ENCODE assay signal across 4 cellular contexts in the genomic region with DNA sequence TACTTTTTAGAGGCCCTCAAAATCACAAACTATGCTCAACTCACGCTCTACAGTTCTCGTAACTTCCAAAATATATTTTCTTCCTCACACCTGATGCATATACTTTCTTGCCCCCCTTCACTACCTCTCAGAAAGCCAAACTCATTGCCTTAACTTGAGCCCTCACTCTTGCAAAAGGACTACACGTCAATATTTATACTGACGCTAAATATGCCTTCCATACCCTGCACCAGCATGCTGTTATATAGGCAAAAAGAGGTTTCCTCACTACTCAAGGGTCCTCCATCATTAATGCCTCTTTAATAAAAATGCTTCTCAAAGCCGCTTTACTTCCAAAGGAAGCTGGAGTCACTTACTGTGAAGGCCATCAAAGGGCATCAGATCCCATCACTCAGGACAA.
DNase-seq lines count a peak whose midpoint lies in the region; ATAC-seq, FAIRE-seq and TF ChIP-seq lines count a peak whose summit lies in the region.
"Not testable (repeated sequence)": the region's sequence is repeated elsewhere in the genome, so short reads cannot be mapped to it uniquely, and the experiment has no call there.

No MANE protein-coding gene starts in this region.

- H3K27ac Mint-ChIP-seq in endodermal cell = not testable (repeated sequence)
- peak overlapping the region; percentile 61 for H3K27ac Mint-ChIP-seq in stimulated activated memory B cell treated with anti-CD40 and anti-IgM and Interleukin-4, amounts not matched to agents 10 μg/mL and 1 μg/mL and 100 μg/mL, for 72 hours

- H3K36me3 ChIP-seq in HEK293 (ENCODE audit: control insufficient read depth in 2 of 2, insufficient read depth in 1 of 2, low read length in 2 of 2); GM12878 (ENCODE audit: control insufficient read depth in 2 of 2, insufficient read depth in 2 of 2, low read length in 1 of 2): not testable (repeated sequence)
- peaks cover 49% of the 10 kb centered on the region for H3K36me3 ChIP-seq in endodermal cell (ENCODE audit: control insufficient read depth, insufficient read depth, low read length)

- intact Hi-C loops in GM12878 (cut with micrococcal nuclease; ENCODE audit: unreplicated experiment) = not testable (repeated sequence)

- not testable (repeated sequence) for DNase-seq in GM12878 (ENCODE audit: low read depth, low spot score); endodermal cell

- not testable (repeated sequence) for FAIRE-seq in GM12878 (lab: Jason Lieb, UNC)

- CTCF ChIA-PET in HEK293 (lab: Yijun Ruan, JAX) = not testable (repeated sequence)
- CTCF ChIA-PET in GM12878 (lab: Yijun Ruan, JAX) = interaction anchor here (0.7 kb wide), 1 partner anchor 24 kb away, joined by 5 read pairs; no protein-coding TSS in a partner anchor

- not testable (repeated sequence) for H4K20me1 ChIP-seq in GM12878 (ENCODE audit: control insufficient read depth, insufficient read depth)

- not testable (repeated sequence) for H3K27me3 Mint-ChIP-seq in endodermal cell (ENCODE audit: insufficient read depth); stimulated activated memory B cell treated with anti-CD40 and anti-IgM and Interleukin-4, amounts not matched to agents 10 μg/mL and 1 μg/mL and 100 μg/mL, for 72 hours

- H3K4me3 Mint-ChIP-seq in endodermal cell; stimulated activated memory B cell treated with anti-CD40 and anti-IgM and Interleukin-4, amounts not matched to agents 10 μg/mL and 1 μg/mL and 100 μg/mL, for 72 hours: not testable (repeated sequence)

- H3K27ac ChIP-seq in HEK293 (ENCODE audit: extremely low read depth, low read depth, low read length); GM12878 (ENCODE audit: control insufficient read depth, insufficient read depth); endodermal cell (ENCODE audit: low read depth, low read length): not testable (repeated sequence)

- not testable (repeated sequence) for TF ChIP-seq POLR2A in GM12878 (IDR thresholded peaks at IDR 0.05; ENCODE audit: low read depth, low read length)

- TF ChIP-seq CTCF in HEK293 (tag by site-specific recombination; IDR thresholded peaks at IDR 0.05); GM12878 (IDR thresholded peaks at IDR 0.05 in 2 of 3, conservative IDR thresholded peaks at IDR 0.05 in 1 of 3; ENCODE audit: control insufficient read depth in 2 of 3, extremely low read depth in 1 of 3, insufficient read depth in 1 of 3, low read depth in 3 of 3, low read length in 3 of 3); endodermal cell (conservative IDR thresholded peaks at IDR 0.05): not testable (repeated sequence)

- H3K4me2 ChIP-seq in GM12878 (ENCODE audit: control insufficient read depth, insufficient read depth) = not testable (repeated sequence)

- RAD21 ChIA-PET in GM12878 (lab: Charles Lee; ENCODE audit: unreplicated experiment) = not testable (repeated sequence)

- 97% methylated on average over 5 of the region's 5 CpGs for WGBS in GM12878 (ENCODE audit: insufficient coverage, insufficient replicate concordance, low lambda C conversion rate, missing lambda C conversion rate)
- 76 to 79% methylated on average over 5 of the region's 5 CpGs for WGBS in endodermal cell (ENCODE audit: insufficient coverage in 1 of 2, insufficient read length in 1 of 2), 2 experiments

- not testable (repeated sequence) for H3K79me2 ChIP-seq in GM12878 (ENCODE audit: control insufficient read depth, insufficient read depth, low read length)

- H3K4me3 ChIP-seq in HEK293 (ENCODE audit: low read depth, low read length); GM12878: not testable (repeated sequence)
- H3K4me3 ChIP-seq in endodermal cell (ENCODE audit: low read length) = peak overlapping the region; percentile 61

- H3K9me3 Mint-ChIP-seq in endodermal cell = peaks cover 86% of the 10 kb centered on the region
- H3K9me3 Mint-ChIP-seq in stimulated activated memory B cell treated with anti-CD40 and anti-IgM and Interleukin-4, amounts not matched to agents 10 μg/mL and 1 μg/mL and 100 μg/mL, for 72 hours = peaks cover 17% of the 10 kb centered on the region

- in situ Hi-C loops in GM12878 (cut with MboI) = not testable (repeated sequence)

- BruUV-seq in GM12878 (replicated peaks; lab: Mats Ljungman, UMichigan) = not testable (repeated sequence)

- peaks cover 53% of the 10 kb centered on the region for H3K36me3 Mint-ChIP-seq in endodermal cell (ENCODE audit: low read depth)
- H3K36me3 Mint-ChIP-seq in stimulated activated memory B cell treated with anti-CD40 and anti-IgM and Interleukin-4, amounts not matched to agents 10 μg/mL and 1 μg/mL and 100 μg/mL, for 72 hours = peaks cover 20% of the 10 kb centered on the region

- H3K9me3 ChIP-seq in HEK293 (ENCODE audit: control insufficient read depth, insufficient read depth, low read depth, low read length); GM12878 (replicated peaks; ENCODE audit: control insufficient read depth, insufficient read depth, low read length): not testable (repeated sequence)
- H3K9me3 ChIP-seq in endodermal cell (ENCODE audit: control insufficient read depth, low read length) = peaks cover 62% of the 10 kb centered on the region

- POLR2A ChIA-PET in HEK293 (lab: Yijun Ruan, JAX); GM12878 (lab: Charles Lee): not testable (repeated sequence)

- TF ChIP-seq EP300 in GM12878 (IDR thresholded peaks at IDR 0.05; ENCODE audit: borderline replicate concordance in 1 of 2, control insufficient read depth in 1 of 2, low read depth in 2 of 2, low read length in 2 of 2) = not testable (repeated sequence)

- SMC1A ChIA-PET in GM12878 (lab: Charles Lee; ENCODE audit: uncharacterized antibody, unreplicated experiment) = not testable (repeated sequence)

- H3K9ac ChIP-seq in GM12878 (ENCODE audit: control insufficient read depth, insufficient read depth, low read length); endodermal cell (ENCODE audit: extremely low read depth, low read length, poor library complexity, severe bottlenecking): not testable (repeated sequence)

- TF ChIP-seq RAD21 in GM12878 (IDR thresholded peaks at IDR 0.05; ENCODE audit: insufficient read depth, low read depth, low read length) = not testable (repeated sequence)

- ATAC-seq in GM12878; stimulated activated memory B cell treated with anti-CD40 and anti-IgM and Interleukin-4, amounts not matched to agents 10 μg/mL and 1 μg/mL and 100 μg/mL, for 72 hours: not testable (repeated sequence)

- not testable (repeated sequence) for H3K27me3 ChIP-seq in GM12878 (replicated peaks in 1 of 2; ENCODE audit: control insufficient read depth in 2 of 2, insufficient read depth in 2 of 2, low read length in 1 of 2); endodermal cell (ENCODE audit: control insufficient read depth, insufficient read depth, low read length, poor library complexity, severe bottlenecking)

- H2AFZ ChIP-seq in GM12878 (ENCODE audit: control insufficient read depth, low read depth, low read length) = not testable (repeated sequence)

- H3K4me1 Mint-ChIP-seq in endodermal cell = peaks cover 14% of the 10 kb centered on the region
- peaks cover 28% of the 10 kb centered on the region for H3K4me1 Mint-ChIP-seq in stimulated activated memory B cell treated with anti-CD40 and anti-IgM and Interleukin-4, amounts not matched to agents 10 μg/mL and 1 μg/mL and 100 μg/mL, for 72 hours

- not testable (repeated sequence) for H3K4me1 ChIP-seq in HEK293 (ENCODE audit: control insufficient read depth, insufficient read depth, low read length); endodermal cell (ENCODE audit: control insufficient read depth, insufficient read depth, low read length)
- peaks cover 17% of the 10 kb centered on the region for H3K4me1 ChIP-seq in GM12878 (ENCODE audit: control insufficient read depth, insufficient read depth, low read length)

TF ChIP-seq in HEK293, 187 proteins besides CTCF, POLR2A, EP300 and RAD21:
- TF ChIP-seq ZNF600 (tag by site-specific recombination; IDR thresholded peaks at IDR 0.05) = 0 out of 2 replicates have a peak, but pooled peaks have one; percentile 31

TF ChIP-seq in GM12878, 131 proteins besides CTCF, POLR2A, EP300 and RAD21:
- TF ChIP-seq, protein P1, sequence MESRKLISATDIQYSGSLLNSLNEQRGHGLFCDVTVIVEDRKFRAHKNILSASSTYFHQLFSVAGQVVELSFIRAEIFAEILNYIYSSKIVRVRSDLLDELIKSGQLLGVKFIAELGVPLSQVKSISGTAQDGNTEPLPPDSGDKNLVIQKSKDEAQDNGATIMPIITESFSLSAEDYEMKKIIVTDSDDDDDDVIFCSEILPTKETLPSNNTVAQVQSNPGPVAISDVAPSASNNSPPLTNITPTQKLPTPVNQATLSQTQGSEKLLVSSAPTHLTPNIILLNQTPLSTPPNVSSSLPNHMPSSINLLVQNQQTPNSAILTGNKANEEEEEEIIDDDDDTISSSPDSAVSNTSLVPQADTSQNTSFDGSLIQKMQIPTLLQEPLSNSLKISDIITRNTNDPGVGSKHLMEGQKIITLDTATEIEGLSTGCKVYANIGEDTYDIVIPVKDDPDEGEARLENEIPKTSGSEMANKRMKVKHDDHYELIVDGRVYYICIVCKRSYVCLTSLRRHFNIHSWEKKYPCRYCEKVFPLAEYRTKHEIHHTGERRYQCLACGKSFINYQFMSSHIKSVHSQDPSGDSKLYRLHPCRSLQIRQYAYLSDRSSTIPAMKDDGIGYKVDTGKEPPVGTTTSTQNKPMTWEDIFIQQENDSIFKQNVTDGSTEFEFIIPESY (IDR thresholded peaks at IDR 0.05) = peak; percentile 94
